28 cellular contexts compared by ENCODE assay signal in genomic region chr16:23940111-23940510, GRCh38.
"Had no signal": no experiment of that assay in that cellular context is flagged by ENCODE, and none has a peak within 500 bp of the region (broad histone marks: within the 10 kb centered on the region; RNA-seq: fewer than 3 reads in every experiment).

No MANE protein-coding gene starts in this region.

- H3K36me3 Mint-ChIP-seq: brain had no signal

- H3K9me3 ChIP-seq: ascending aorta, breast epithelium, colonic mucosa, esophagus muscularis mucosa, gastrocnemius medialis, heart right ventricle had no signal

- H3K9me3 Mint-ChIP-seq: activated CD4-positive, alpha-beta memory T cell treated with anti-CD3 and anti-CD28 coated beads, Interleukin-2, amount 10 ng/mL, durations not matched to agents 7 days and 5 days; activated CD4-positive, alpha-beta T cell treated with anti-CD3 and anti-CD28 coated beads, Interleukin-2, amount 10 ng/mL, durations not matched to agents 7 days and 5 days; activated naive CD4-positive, alpha-beta T cell treated with anti-CD3 and anti-CD28 coated beads, Interleukin-2, amount 10 ng/mL, durations not matched to agents 7 days and 5 days; activated naive CD8-positive, alpha-beta T cell treated with anti-CD3 and anti-CD28 coated beads, Interleukin-2, amount 10 ng/mL, durations not matched to agents 7 days and 5 days; activated T-cell treated with anti-CD3 and anti-CD28 coated beads, Interleukin-2, amount 50 U/mL, for 24 hours; activated T-cell treated with anti-CD3 and anti-CD28 coated beads, Interleukin-2, amount 50 U/mL, for 72 hours; brain had no signal

- ATAC-seq: activated naive CD4-positive, alpha-beta T cell treated with anti-CD3 and anti-CD28 coated beads, Interleukin-2, amount 50 U/mL, for 72 hours; activated T-cell treated with anti-CD3 and anti-CD28 coated beads, Interleukin-2, amount 50 U/mL, for 72 hours; foreskin keratinocyte; gastrocnemius medialis; heart right ventricle had no signal

- H3K36me3 ChIP-seq: ascending aorta, breast epithelium, cardiac muscle cell, colonic mucosa, esophagus muscularis mucosa, gastrocnemius medialis, heart right ventricle had no signal

- DNase-seq: activated CD4-positive, alpha-beta memory T cell treated with anti-CD3 and anti-CD28 coated beads, Interleukin-2, amount 10 ng/mL, durations not matched to agents 7 days and 5 days; activated CD4-positive, alpha-beta T cell treated with anti-CD3 and anti-CD28 coated beads for 1 hour; activated CD4-positive, alpha-beta T cell treated with anti-CD3 and anti-CD28 coated beads for 4 hours; activated CD4-positive, alpha-beta T cell treated with anti-CD3 and anti-CD28 coated beads, Interleukin-2, amount 10 ng/mL, durations not matched to agents 7 days and 5 days; activated CD4-positive, alpha-beta T cell treated with anti-CD3 and anti-CD28 coated beads, Interleukin-2, amount 50 U/mL, for 4 hours; activated CD8-positive, alpha-beta memory T cell treated with anti-CD3 and anti-CD28 coated beads, Interleukin-2, amount 50 U/mL, for 48 hours; activated gamma-delta T cell; activated naive CD4-positive, alpha-beta T cell; activated naive CD4-positive, alpha-beta T cell treated with anti-CD3 and anti-CD28 coated beads, Interleukin-2, amount 10 ng/mL, durations not matched to agents 7 days and 5 days; activated naive CD8-positive, alpha-beta T cell treated with anti-CD3 and anti-CD28 coated beads, Interleukin-2, amount 10 ng/mL, durations not matched to agents 7 days and 5 days; activated T-cell treated with anti-CD3 and anti-CD28 coated beads for 4 hours; activated T-cell treated with anti-CD3 and anti-CD28 coated beads, Interleukin-2, amount 50 U/mL, for 24 hours; activated T-cell treated with anti-CD3 and anti-CD28 coated beads, Interleukin-2, amount 50 U/mL, for 72 hours; central memory CD4-positive, alpha-beta T cell; cerebellar nuclear complex; colonic mucosa; effector memory CD4-positive, alpha-beta T cell; erythroblast; foreskin keratinocyte; gastrocnemius medialis; heart right ventricle; T-helper 2 cell had no signal

- H3K4me3 Mint-ChIP-seq: activated CD4-positive, alpha-beta memory T cell treated with anti-CD3 and anti-CD28 coated beads, Interleukin-2, amount 10 ng/mL, durations not matched to agents 7 days and 5 days; activated CD4-positive, alpha-beta T cell treated with anti-CD3 and anti-CD28 coated beads, Interleukin-2, amount 10 ng/mL, durations not matched to agents 7 days and 5 days; activated naive CD4-positive, alpha-beta T cell treated with anti-CD3 and anti-CD28 coated beads, Interleukin-2, amount 10 ng/mL, durations not matched to agents 7 days and 5 days; activated naive CD8-positive, alpha-beta T cell treated with anti-CD3 and anti-CD28 coated beads, Interleukin-2, amount 10 ng/mL, durations not matched to agents 7 days and 5 days; activated T-cell treated with anti-CD3 and anti-CD28 coated beads, Interleukin-2, amount 50 U/mL, for 24 hours; activated T-cell treated with anti-CD3 and anti-CD28 coated beads, Interleukin-2, amount 50 U/mL, for 72 hours; brain had no signal

- H3K27me3 ChIP-seq: ascending aorta, breast epithelium, colonic mucosa, esophagus muscularis mucosa, foreskin keratinocyte, gastrocnemius medialis had no signal

- H3K27ac ChIP-seq: ascending aorta, breast epithelium, cardiac muscle cell, colonic mucosa, esophagus muscularis mucosa, foreskin keratinocyte, gastrocnemius medialis, heart right ventricle had no signal

- H3K27me3 Mint-ChIP-seq: activated CD4-positive, alpha-beta memory T cell treated with anti-CD3 and anti-CD28 coated beads, Interleukin-2, amount 10 ng/mL, durations not matched to agents 7 days and 5 days; activated CD4-positive, alpha-beta T cell treated with anti-CD3 and anti-CD28 coated beads, Interleukin-2, amount 10 ng/mL, durations not matched to agents 7 days and 5 days; activated naive CD4-positive, alpha-beta T cell treated with anti-CD3 and anti-CD28 coated beads, Interleukin-2, amount 10 ng/mL, durations not matched to agents 7 days and 5 days; activated naive CD8-positive, alpha-beta T cell treated with anti-CD3 and anti-CD28 coated beads, Interleukin-2, amount 10 ng/mL, durations not matched to agents 7 days and 5 days; activated T-cell treated with anti-CD3 and anti-CD28 coated beads, Interleukin-2, amount 50 U/mL, for 24 hours had no signal

- H3K4me1 ChIP-seq: ascending aorta, breast epithelium, colonic mucosa, esophagus muscularis mucosa, foreskin keratinocyte, gastrocnemius medialis had no signal

- H3K27ac Mint-ChIP-seq: activated CD4-positive, alpha-beta memory T cell treated with anti-CD3 and anti-CD28 coated beads, Interleukin-2, amount 10 ng/mL, durations not matched to agents 7 days and 5 days; activated CD4-positive, alpha-beta T cell treated with anti-CD3 and anti-CD28 coated beads, Interleukin-2, amount 10 ng/mL, durations not matched to agents 7 days and 5 days; activated naive CD4-positive, alpha-beta T cell treated with anti-CD3 and anti-CD28 coated beads, Interleukin-2, amount 10 ng/mL, durations not matched to agents 7 days and 5 days; activated naive CD4-positive, alpha-beta T cell treated with anti-CD3 and anti-CD28 coated beads, Interleukin-2, amount 50 U/mL, for 72 hours; activated naive CD8-positive, alpha-beta T cell treated with anti-CD3 and anti-CD28 coated beads, Interleukin-2, amount 10 ng/mL, durations not matched to agents 7 days and 5 days; activated T-cell treated with anti-CD3 and anti-CD28 coated beads, Interleukin-2, amount 50 U/mL, for 24 hours; activated T-cell treated with anti-CD3 and anti-CD28 coated beads, Interleukin-2, amount 50 U/mL, for 72 hours; brain had no signal

- H3K4me3 ChIP-seq: ascending aorta, breast epithelium, cardiac muscle cell, colonic mucosa, esophagus muscularis mucosa, gastrocnemius medialis, heart right ventricle had no signal
